In the genomic region with DNA sequence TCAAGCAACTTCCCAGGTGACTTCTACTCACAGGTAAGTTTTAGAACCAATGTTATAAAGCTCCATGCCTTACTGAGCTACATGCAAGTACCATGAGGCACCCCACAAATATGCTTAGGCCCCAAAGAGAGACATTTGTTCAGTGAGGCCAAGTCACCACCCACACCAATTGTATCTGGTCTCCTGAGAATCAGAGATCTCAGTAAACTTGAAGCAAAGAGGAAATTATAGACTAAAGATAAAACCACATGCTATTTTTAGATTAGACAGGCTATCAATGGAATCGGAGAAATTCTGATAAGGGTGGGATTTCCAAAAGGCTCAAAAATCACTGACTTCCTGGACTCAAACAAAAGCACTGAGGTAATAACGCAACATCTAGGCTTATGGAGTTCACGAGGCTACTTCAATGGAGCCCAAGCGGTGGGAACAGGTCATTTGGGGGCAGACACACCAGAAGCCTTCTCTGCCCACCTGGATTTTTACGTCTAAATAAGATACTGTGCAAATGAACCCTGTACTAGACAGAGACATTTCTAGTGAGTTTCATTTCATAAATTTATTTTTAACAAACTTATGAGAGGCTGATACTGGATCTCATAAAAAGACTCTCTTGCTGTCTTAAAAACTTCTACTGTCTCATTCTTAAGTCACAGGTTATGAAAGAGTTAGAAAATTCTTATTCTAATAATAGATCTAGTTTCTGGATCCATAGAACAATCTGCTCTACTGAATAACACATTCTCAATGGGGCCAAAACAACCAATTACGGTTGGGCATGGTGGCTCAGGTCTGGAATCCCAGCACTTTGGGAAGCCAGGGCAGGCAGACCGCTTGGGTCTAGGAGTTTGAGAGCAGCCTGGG, we compare ENCODE assay signal across 17 cellular contexts. TPM values are rescaled to one million over a fixed set of nuclear protein-coding genes. Genes with fewer than 3 reads are reported as not detected.
DNase-seq lines count a peak whose midpoint lies in the region; TF ChIP-seq lines count a peak whose summit lies in the region.
"Had no signal": no experiment of that assay in that cellular context is flagged by ENCODE, and none has a peak within 500 bp of the region (broad histone marks: within the 10 kb centered on the region; RNA-seq: fewer than 3 reads in every experiment).

No MANE protein-coding gene starts in this region.

- peak overlapping the region; percentile 98 for H3K4me3 ChIP-seq in DOHH2 (ENCODE audit: low read length)
- H3K4me3 ChIP-seq in dorsolateral prefrontal cortex: no peak overlapping the region
- no peak overlapping the region for H3K4me3 ChIP-seq in testis
- H3K4me3 ChIP-seq: lower lobe of right lung had no signal

- H3K27me3 Mint-ChIP-seq in H9 (ENCODE audit: low read depth): no peaks in the 10 kb centered on the region
- H3K27me3 Mint-ChIP-seq in progenitor cell of endocrine pancreas: no peaks in the 10 kb centered on the region

- H3K4me1 Mint-ChIP-seq in H9 (peaks cover 43 to 46% of the 10 kb centered on the region in 2 experiments), progenitor cell of endocrine pancreas (ENCODE audit: low read depth) (peaks cover 23% of the 10 kb centered on the region)

- H3K4me3 Mint-ChIP-seq in H9: no peak overlapping the region
- H3K4me3 Mint-ChIP-seq in progenitor cell of endocrine pancreas (ENCODE audit: low read depth): no peak overlapping the region

- H2AK5ac ChIP-seq in H9 (ENCODE audit: insufficient read length, low read length): no peak overlapping the region

- H3K9me3 Mint-ChIP-seq in H9 (no peaks in the 10 kb centered on the region), progenitor cell of endocrine pancreas (ENCODE audit: low read depth) (no peaks in the 10 kb centered on the region)

- H3K27ac ChIP-seq in DOHH2 (ENCODE audit: low read depth, low read length): peak overlapping the region; percentile 93
- no peak overlapping the region for H3K27ac ChIP-seq in H9 (ENCODE audit: insufficient read length, low read depth, low read length)
- peak overlapping the region in 45 of 59 donors; percentile 0 to 90 (median 74) for H3K27ac ChIP-seq in dorsolateral prefrontal cortex
- no peak overlapping the region for H3K27ac ChIP-seq in testis
- H3K27ac ChIP-seq: C4-2B, lower lobe of right lung had no signal

- peaks cover 17% of the 10 kb centered on the region for H3F3A ChIP-seq in DOHH2 (ENCODE audit: control insufficient read depth, insufficient read depth)

- peaks cover 17% of the 10 kb centered on the region for H3K79me1 ChIP-seq in H9 (ENCODE audit: insufficient read depth, low read depth, low read length, poor library complexity, severe bottlenecking)

- H2AFZ ChIP-seq in H9 (ENCODE audit: low read length): no peak overlapping the region

- no peak overlapping the region for H3K4ac ChIP-seq in H9 (ENCODE audit: low read depth, low read length)

- no peak overlapping the region for H4K8ac ChIP-seq in H9 (replicated peaks; ENCODE audit: insufficient read length, low read depth, low read length)

- H3K23ac ChIP-seq in H9 (ENCODE audit: insufficient read length, low read depth, low read length): no peak overlapping the region

- no peak overlapping the region for H2BK15ac ChIP-seq in H9 (ENCODE audit: low read depth, low read length)

- H4K5ac ChIP-seq in H9 (ENCODE audit: insufficient read length, low read depth, low read length): no peak overlapping the region

- H3K36me3 ChIP-seq in DOHH2 (ENCODE audit: control insufficient read depth, low read length) (peaks cover 92% of the 10 kb centered on the region), testis (ENCODE audit: low read depth, missing control alignments) (no peaks in the 10 kb centered on the region)

- H3K4me1 ChIP-seq in DOHH2 (ENCODE audit: control insufficient read depth, low read length) (peaks cover 97% of the 10 kb centered on the region), H9 (ENCODE audit: insufficient read depth, low read length) (peaks cover 7% of the 10 kb centered on the region; the same call in 1 of the 2 replicates), testis (peaks cover 21% of the 10 kb centered on the region)

- WGBS in H9 (ENCODE audit: extremely low coverage, insufficient read length, low lambda C conversion rate): no CpG with 5 or more reads among the region's 7 CpGs
- WGBS in testis, 2 donors: 74 to 76% methylated on average over 7 of the region's 7 CpGs

- H3K27me3 ChIP-seq in DOHH2 (ENCODE audit: control insufficient read depth, low read length) (no peaks in the 10 kb centered on the region), H9 (ENCODE audit: insufficient read depth, low read length) (no peaks in the 10 kb centered on the region), dorsolateral prefrontal cortex (no peaks in the 10 kb centered on the region), testis (no peaks in the 10 kb centered on the region)

- no peak for TF ChIP-seq POLR2A in testis (IDR thresholded peaks at IDR 0.05)

- no peaks in the 10 kb centered on the region for H3K23me2 ChIP-seq in H9 (ENCODE audit: insufficient read length, low read depth, low read length, poor library complexity, severe bottlenecking)

- in situ Hi-C loops in ACHN (cut with HindIII; ENCODE audit: low pct_ligation_motif_present, low pct_unique_long_range_greater_than_20kb, low sequenced_read_pairs): no loop called here

- peaks cover 43% of the 10 kb centered on the region for H4K20me1 ChIP-seq in DOHH2 (ENCODE audit: control insufficient read depth, insufficient read depth, low read depth, low read length)
- no peaks in the 10 kb centered on the region for H4K20me1 ChIP-seq in H9 (ENCODE audit: control insufficient read depth, insufficient read depth, insufficient read length)

- H3K4me2 ChIP-seq in DOHH2 (ENCODE audit: low read length) (peak overlapping the region; percentile 99), H9 (ENCODE audit: insufficient read depth, insufficient read length, low read length) (no peak overlapping the region)

- no peak overlapping the region for H3K9ac ChIP-seq in H9 (ENCODE audit: extremely low read depth, insufficient read length, low read length)

- no peaks in the 10 kb centered on the region for H3K9me2 ChIP-seq in DOHH2 (replicated peaks; ENCODE audit: control insufficient read depth, low read length)

- H3K27ac Mint-ChIP-seq in H9 (peak overlapping the region in 2 of 3 experiments; percentile 46 to 49; a peak in 2 of 7 replicates), progenitor cell of endocrine pancreas (peak overlapping the region; percentile 41)

- intact Hi-C loops in dorsolateral prefrontal cortex (cut with DNase I) (no loop called here), testis (cut with DNase I; ENCODE audit: low total_unique reads) (no loop called here)

- H3K79me2 ChIP-seq in DOHH2 (ENCODE audit: control insufficient read depth, low read length) (peaks cover 100% of the 10 kb centered on the region), H9 (ENCODE audit: insufficient read depth, low read length) (peaks cover 58% of the 10 kb centered on the region)

- no peak overlapping the region for H3K14ac ChIP-seq in H9 (ENCODE audit: insufficient read depth, low read length)

- no peak overlapping the region for H2BK120ac ChIP-seq in H9 (ENCODE audit: low read depth, low read length, poor library complexity, severe bottlenecking)

- H3T11ph ChIP-seq in H9 (ENCODE audit: low read length): no peak overlapping the region

- no peak overlapping the region for H2BK5ac ChIP-seq in H9 (ENCODE audit: insufficient read length, low read length)

- no peak overlapping the region for H2BK12ac ChIP-seq in H9 (ENCODE audit: insufficient read length, low read depth, low read length)

- DNase-seq in H9 (no peak), dorsolateral prefrontal cortex (no peak), progenitor cell of endocrine pancreas (ENCODE audit: low spot score, unreplicated experiment) (no peak), ACHN (no peak), testis (no peak), superior temporal gyrus (ENCODE audit: extremely low spot score) (no peak), SK-N-DZ (ENCODE audit: low spot score) (no peak)
- DNase-seq: activated CD4-positive, alpha-beta T cell treated with anti-CD3 and anti-CD28 coated beads, Interleukin-2, amount 50 U/mL, for 1 hour; DND-41; lower lobe of right lung; MV-4-11; NCI-H2171; SHP77 had no signal

- TF ChIP-seq CTCF in DOHH2 (IDR thresholded peaks at IDR 0.05; ENCODE audit: low read depth, low read length, poor library complexity, severe bottlenecking) (no peak), H9 (conservative IDR thresholded peaks at IDR 0.05) (no peak), dorsolateral prefrontal cortex (IDR thresholded peaks at IDR 0.05 in 54 of 56, conservative IDR thresholded peaks at IDR 0.05 in 2 of 56; ENCODE audit: low read depth in 1 of 56, partially characterized antibody in 56 of 56) (no peak), progenitor cell of endocrine pancreas (IDR thresholded peaks at IDR 0.05; ENCODE audit: unreplicated experiment) (no peak), testis (IDR thresholded peaks at IDR 0.05) (no peak)

- H3K56ac ChIP-seq in H9 (ENCODE audit: insufficient read length, low read depth, low read length): no peak overlapping the region

- no peak overlapping the region for H3K18ac ChIP-seq in H9 (ENCODE audit: insufficient read length, low read depth, low read length)

- H3K9me3 ChIP-seq in DOHH2 (ENCODE audit: control insufficient read depth, insufficient read depth, low read length) (no peaks in the 10 kb centered on the region), H9 (ENCODE audit: control insufficient read depth, low read depth, low read length) (no peaks in the 10 kb centered on the region), testis (no peaks in the 10 kb centered on the region)
- H3K9me3 ChIP-seq: lower lobe of right lung had no signal

- no peak overlapping the region for H4K91ac ChIP-seq in H9 (ENCODE audit: insufficient read length, low read depth, low read length)

- H2BK20ac ChIP-seq in H9 (ENCODE audit: low read depth, low read length, poor library complexity, severe bottlenecking): no peak overlapping the region

- peaks cover 24 to 36% (median 34%) of the 10 kb centered on the region in 3 experiments; a peak in 6 of 7 replicates for H3K36me3 Mint-ChIP-seq in H9 (ENCODE audit: insufficient read depth in 1 of 3, low read depth in 3 of 3)
- H3K36me3 Mint-ChIP-seq in progenitor cell of endocrine pancreas (ENCODE audit: insufficient read depth): peaks cover 24% of the 10 kb centered on the region

RNA-seq across cellular contexts. Expression of a gene that starts 7.7 kb away (rescaled TPM):
- total RNA-seq in H9 (2021): 21.6 and 23.0 TPM in 2 replicates
- 10 to 100 TPM; 19.4 to 39.0 (median 27.8) TPM for total RNA-seq in dorsolateral prefrontal cortex
- total RNA-seq in progenitor cell of endocrine pancreas: 31.3 and 33.8 TPM in 2 replicates
- 10 to 100 TPM; 81.3 to 83.7 TPM for total RNA-seq in testis
- polyA plus RNA-seq in testis (ENCODE audit: insufficient read depth, low read depth, low replicate concordance): 59.7 TPM
- polyA plus RNA-seq in SK-N-DZ (2014; cell fraction: cytosol; rRNA removed): 16.6 and 32.9 TPM in 2 replicates
- 47.1 and 51.4 TPM in 2 replicates for polyA plus RNA-seq in SK-N-DZ (2014; cell fraction: nucleus; rRNA removed)

RNA-seq across cellular contexts. Expression of a gene that starts 37.3 kb away (rescaled TPM):
- 6.7 and 7.0 TPM in 2 replicates for total RNA-seq in H9 (2021)
- total RNA-seq in dorsolateral prefrontal cortex: 10 to 100 TPM in 119 of 120 experiments, 1 to 10 TPM in 1; 10.0 to 50.2 (median 31.8) TPM
- 5.7 and 6.5 TPM in 2 replicates for total RNA-seq in progenitor cell of endocrine pancreas
- 10 to 100 TPM; 10.0 to 18.0 TPM for total RNA-seq in testis
- polyA plus RNA-seq in testis (ENCODE audit: insufficient read depth, low read depth, low replicate concordance): 42.3 TPM
- polyA plus RNA-seq in SK-N-DZ (2014; cell fraction: cytosol; rRNA removed): 1.1 and 1.2 TPM in 2 replicates
- 0.85 and 1.3 TPM in 2 replicates for polyA plus RNA-seq in SK-N-DZ (2014; cell fraction: nucleus; rRNA removed)
- total RNA-seq: dermis microvascular lymphatic vessel endothelial cell had no signal
- polyA plus RNA-seq: fibroblast of lung had no signal

Comparison
In these comparisons a context has a peak if more than half of its experiments do, and no peak if none do; other contexts are left out.
1. H3K27ac ChIP-seq: peak in DOHH2 (single experiment) and dorsolateral prefrontal cortex (45 of 59); none in H9 (single experiment) and testis (0 of 2).